17 cellular contexts compared by ENCODE assay signal in the genomic region with DNA sequence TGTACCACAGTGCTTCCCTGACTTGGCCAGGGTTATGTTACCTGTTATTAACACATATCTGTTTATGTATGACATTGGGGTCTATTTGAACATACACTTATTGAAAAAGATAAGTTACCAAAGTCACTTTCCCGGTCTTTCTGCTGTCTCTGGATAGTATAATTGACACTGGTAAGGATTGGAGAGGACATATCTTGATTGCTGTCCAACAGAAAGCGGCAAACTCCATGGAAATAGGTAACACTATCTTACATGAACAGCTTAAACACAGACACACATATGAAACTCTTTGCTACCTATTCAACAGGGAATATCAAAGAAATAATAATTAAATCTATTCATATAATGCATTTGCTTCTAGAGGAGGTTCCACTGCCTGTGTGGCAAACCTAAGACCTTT.
DNase-seq lines count a peak whose midpoint lies in the region; ATAC-seq and TF ChIP-seq lines count a peak whose summit lies in the region.
"Had no signal": no experiment of that assay in that cellular context is flagged by ENCODE, and none has a peak within 500 bp of the region (broad histone marks: within the 10 kb centered on the region; RNA-seq: fewer than 3 reads in every experiment).

No MANE protein-coding gene starts in this region.

- H3K27me3 Mint-ChIP-seq in CD4-positive, CD25-positive, alpha-beta regulatory T cell: no peaks in the 10 kb centered on the region
- no peaks in the 10 kb centered on the region for H3K27me3 Mint-ChIP-seq in CD8-positive, alpha-beta T cell (ENCODE audit: low read depth)
- H3K27me3 Mint-ChIP-seq: CD4-positive, alpha-beta memory T cell had no signal

- peaks cover 0 to 12% (median 4%) of the 10 kb centered on the region in 4 donors for H3K4me1 Mint-ChIP-seq in CD4-positive, CD25-positive, alpha-beta regulatory T cell
- no peaks in the 10 kb centered on the region for H3K4me1 Mint-ChIP-seq in CD8-positive, alpha-beta T cell (ENCODE audit: low read depth)

- peak overlapping the region; percentile 8 for H3K27ac ChIP-seq in CD4-positive, CD25-positive, alpha-beta regulatory T cell (ENCODE audit: insufficient read depth, low read length, poor library complexity, severe bottlenecking)
- H3K27ac ChIP-seq in CD8-positive, alpha-beta T cell (ENCODE audit: low read depth, low read length): no peak overlapping the region
- H3K27ac ChIP-seq in dorsolateral prefrontal cortex (peak overlapping the region in 33 of 59 donors; percentile 1 to 73 (median 49)), substantia nigra (ENCODE audit: low read depth, low read length, poor library complexity, severe bottlenecking) (peak overlapping the region; percentile 6)
- H3K27ac ChIP-seq: A549, C4-2B had no signal

- no peak overlapping the region for H3K4me3 ChIP-seq in CD4-positive, CD25-positive, alpha-beta regulatory T cell (ENCODE audit: low read depth, low read length)
- H3K4me3 ChIP-seq in CD8-positive, alpha-beta T cell (ENCODE audit: low read depth, low read length): no peak overlapping the region
- H3K4me3 ChIP-seq in dorsolateral prefrontal cortex: no peak overlapping the region
- H3K4me3 ChIP-seq: A549 had no signal

- H3K9me3 ChIP-seq in CD4-positive, CD25-positive, alpha-beta regulatory T cell (ENCODE audit: control insufficient read depth in 2 of 2, low read length in 2 of 2): no peaks in the 10 kb centered on the region
- H3K9me3 ChIP-seq in CD8-positive, alpha-beta T cell (ENCODE audit: low read length): no peaks in the 10 kb centered on the region
- H3K9me3 ChIP-seq: A549 had no signal

- TF ChIP-seq CTCF in CD8-positive, alpha-beta T cell (IDR thresholded peaks at IDR 0.05): no peak
- TF ChIP-seq CTCF in dorsolateral prefrontal cortex (IDR thresholded peaks at IDR 0.05 in 54 of 56, conservative IDR thresholded peaks at IDR 0.05 in 2 of 56; ENCODE audit: low read depth in 1 of 56, partially characterized antibody in 56 of 56): no peak

- H3K36me3 ChIP-seq in CD4-positive, CD25-positive, alpha-beta regulatory T cell (ENCODE audit: control insufficient read depth, insufficient read depth, low read length): peaks cover 33% of the 10 kb centered on the region
- peaks cover 3% of the 10 kb centered on the region for H3K36me3 ChIP-seq in CD8-positive, alpha-beta T cell (ENCODE audit: insufficient read depth, low read length)

- DNase-seq in CD4-positive, CD25-positive, alpha-beta regulatory T cell: no peak
- DNase-seq in CD8-positive, alpha-beta T cell: no peak
- DNase-seq in dorsolateral prefrontal cortex (no peak), substantia nigra (lab: John Stamatoyannopoulos, UW) (no peak), A172 (ENCODE audit: low spot score) (no peak), left lobe of liver (ENCODE audit: low spot score) (no peak)
- DNase-seq: AML-193; Calu3; CD4-positive, alpha-beta memory T cell; DMS79 treated with DMSO at 0.1 percent for 48 hours; GF-D8; GOT3; HFFc6; IMR-90 had no signal

- intact Hi-C loops in CD8-positive, alpha-beta T cell (cut with DNase I, micrococcal nuclease): no loop called here
- intact Hi-C loops in dorsolateral prefrontal cortex (cut with DNase I): no loop called here

- H3K4me3 Mint-ChIP-seq in CD4-positive, CD25-positive, alpha-beta regulatory T cell: no peak overlapping the region
- H3K4me3 Mint-ChIP-seq in CD8-positive, alpha-beta T cell: no peak overlapping the region
- H3K4me3 Mint-ChIP-seq: CD4-positive, alpha-beta memory T cell; HFFc6 had no signal

- H3K27ac Mint-ChIP-seq in CD4-positive, CD25-positive, alpha-beta regulatory T cell: peak overlapping the region in 2 of 3 donors; percentile 8 to 21
- peak overlapping the region; percentile 7 for H3K27ac Mint-ChIP-seq in CD8-positive, alpha-beta T cell
- H3K27ac Mint-ChIP-seq: HFFc6 had no signal

- CTCF ChIA-PET in CD8-positive, alpha-beta T cell (lab: Charles Lee): interaction anchor here (0.9 kb wide), 1 partner anchor 566 kb away, joined by 5 read pairs; no protein-coding TSS in a partner anchor

- no peaks in the 10 kb centered on the region for H3K4me1 ChIP-seq in CD4-positive, CD25-positive, alpha-beta regulatory T cell (ENCODE audit: control insufficient read depth, insufficient read depth, low read length, poor library complexity, severe bottlenecking)
- no peaks in the 10 kb centered on the region for H3K4me1 ChIP-seq in CD8-positive, alpha-beta T cell (ENCODE audit: insufficient read depth, low read length)
- H3K4me1 ChIP-seq: A549 had no signal

- ATAC-seq in CD4-positive, CD25-positive, alpha-beta regulatory T cell (ENCODE audit: low read depth in 2 of 2): no peak
- no peak for ATAC-seq in CD8-positive, alpha-beta T cell
- no peak for ATAC-seq in left lobe of liver
- ATAC-seq: A549, HCT116 had no signal

- no peaks in the 10 kb centered on the region for H3K27me3 ChIP-seq in CD4-positive, CD25-positive, alpha-beta regulatory T cell (ENCODE audit: control insufficient read depth, insufficient read depth, low read length)
- H3K27me3 ChIP-seq in CD8-positive, alpha-beta T cell (ENCODE audit: insufficient read depth, low read length): no peaks in the 10 kb centered on the region
- H3K27me3 ChIP-seq in dorsolateral prefrontal cortex: no peaks in the 10 kb centered on the region

- POLR2A ChIA-PET in CD8-positive, alpha-beta T cell (lab: Charles Lee): interaction anchor here (0.6 kb wide), 1 partner anchor 172 kb away, joined by 4 read pairs; no protein-coding TSS in a partner anchor

- H3K36me3 Mint-ChIP-seq in CD4-positive, CD25-positive, alpha-beta regulatory T cell: peaks cover 57% of the 10 kb centered on the region
- peaks cover 72% of the 10 kb centered on the region for H3K36me3 Mint-ChIP-seq in CD8-positive, alpha-beta T cell

- H3K9me3 Mint-ChIP-seq in CD4-positive, CD25-positive, alpha-beta regulatory T cell: no peaks in the 10 kb centered on the region
- H3K9me3 Mint-ChIP-seq in CD8-positive, alpha-beta T cell: peaks cover 3% of the 10 kb centered on the region
- H3K9me3 Mint-ChIP-seq: HFFc6 had no signal
